Comparison of ENCODE assay signal across 1 cellular context in genomic region chr1:155320252-155320651, GRCh38.
TF ChIP-seq lines count a peak whose summit lies in the region.

No MANE protein-coding gene starts in this region.

TF ChIP-seq in GM12878, 131 proteins besides CTCF, POLR2A, EP300 and RAD21:
- TF ChIP-seq POU2F2 (IDR thresholded peaks at IDR 0.05; ENCODE audit: borderline replicate concordance, low read depth, low read length) (no peak), ZNF24 (IDR thresholded peaks at IDR 0.05) (no peak), ZNF592 (IDR thresholded peaks at IDR 0.05) (no peak), MXI1 (IDR thresholded peaks at IDR 0.05; ENCODE audit: low read depth, low read length) (no peak), ESRRA (IDR thresholded peaks at IDR 0.05; ENCODE audit: low read length) (no peak), MEF2B (IDR thresholded peaks at IDR 0.05; ENCODE audit: partially characterized antibody, poor library complexity, severe bottlenecking) (no peak), ZNF217 (IDR thresholded peaks at IDR 0.05) (no peak), HCFC1 (IDR thresholded peaks at IDR 0.05; ENCODE audit: low read length) (no peak), MYC (IDR thresholded peaks at IDR 0.05; ENCODE audit: insufficient read depth, insufficient read length, insufficient replicate concordance, low read length, severe bottlenecking) (no peak), ZBTB4 (CRISPR knock-in tag; IDR thresholded peaks at IDR 0.05) (no peak), SMARCA5 (IDR thresholded peaks at IDR 0.05) (no peak)
TF ChIP-seq in GM12878: peak in this region for 0.
